ENCODE assay signal across 8 cellular contexts in the genomic region with DNA sequence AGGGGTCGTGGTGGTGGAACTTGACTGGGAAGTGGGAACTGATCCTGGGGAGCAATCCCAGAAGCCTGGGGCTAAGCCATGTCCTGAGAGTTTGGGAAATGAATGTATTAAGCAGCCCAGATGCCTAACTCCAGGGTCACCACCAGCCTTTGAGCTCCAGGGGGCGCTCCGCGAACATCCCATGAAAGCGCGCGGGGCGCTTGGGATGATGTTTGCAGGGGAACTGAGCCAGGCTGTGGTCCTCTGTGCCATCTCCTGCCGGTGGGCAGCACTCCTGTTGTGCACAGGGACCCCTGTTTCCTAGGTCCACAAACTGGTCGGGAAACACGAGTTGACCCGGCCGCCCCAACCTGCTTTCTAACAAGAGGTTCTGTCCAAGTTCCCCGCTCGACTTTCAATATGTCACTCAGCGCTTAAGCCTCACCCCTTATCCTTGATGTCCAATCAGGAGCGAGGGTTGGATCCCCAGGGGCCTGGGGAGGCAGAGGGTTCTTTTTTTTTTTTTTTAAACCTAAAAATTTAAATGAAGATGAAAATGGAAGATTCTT. TPM values are rescaled to one million over a fixed set of nuclear protein-coding genes. Genes with fewer than 3 reads are reported as not detected.
DNase-seq lines count a peak whose midpoint lies in the region; ATAC-seq and TF ChIP-seq lines count a peak whose summit lies in the region.

No MANE protein-coding gene starts in this region.

- H3K9me3 ChIP-seq in CD8-positive, alpha-beta memory T cell (ENCODE audit: low read length): peaks cover 2% of the 10 kb centered on the region
- H3K9me3 ChIP-seq in adipocyte (ENCODE audit: control insufficient read depth, low read length) (no peaks in the 10 kb centered on the region), heart right ventricle (peaks cover 0 to 18% (median 9%) of the 10 kb centered on the region in 11 donors), tibial nerve (peaks cover 0 to 12% (median 0%) of the 10 kb centered on the region in 4 donors)

- peak; percentile 59 to 79 (median 63) for DNase-seq in CD8-positive, alpha-beta memory T cell
- DNase-seq in GOT3 (lab: John Stamatoyannopoulos, UW) (peak; percentile 26), NCI-H1105 treated with DMSO at 0.1 percent for 48 hours (lab: John Stamatoyannopoulos, UW) (peak; percentile 68), T-cell (peak; percentile 20 to 74 (median 64)), adipocyte (ENCODE audit: low read depth) (peak; percentile 95), heart right ventricle (peak; percentile 73 to 78), posterior cingulate gyrus (peak in 9 of 10 donors; percentile 30 to 94 (median 64)), tibial nerve (ENCODE audit: low spot score in 2 of 2) (peak; percentile 35 to 82)

- no peaks in the 10 kb centered on the region for H3K36me3 ChIP-seq in CD8-positive, alpha-beta memory T cell (ENCODE audit: insufficient read depth, low read length)
- H3K36me3 ChIP-seq in adipocyte (ENCODE audit: control insufficient read depth, insufficient read depth, low read length, severe bottlenecking): no peaks in the 10 kb centered on the region
- no peaks in the 10 kb centered on the region for H3K36me3 ChIP-seq in heart right ventricle
- H3K36me3 ChIP-seq in tibial nerve: no peaks in the 10 kb centered on the region

- peaks cover 0 to 7% (median 3%) of the 10 kb centered on the region in 3 donors for H3K4me1 Mint-ChIP-seq in CD8-positive, alpha-beta memory T cell
- H3K4me1 Mint-ChIP-seq in T-cell: peaks cover 0 to 4% (median 0%) of the 10 kb centered on the region in 3 donors

- peak overlapping the region in 3 of 8 donors; percentile 6 to 64 (median 61) for H3K27ac Mint-ChIP-seq in CD8-positive, alpha-beta memory T cell
- no peak overlapping the region for H3K27ac Mint-ChIP-seq in T-cell

- H3K4me3 ChIP-seq in CD8-positive, alpha-beta memory T cell (ENCODE audit: low read length): peak overlapping the region; percentile 68
- H3K4me3 ChIP-seq in adipocyte (ENCODE audit: low read length) (peak overlapping the region; percentile 77), heart right ventricle (peak overlapping the region in 9 of 10 donors; percentile 28 to 61 (median 55)), tibial nerve (peak overlapping the region; percentile 25 to 52 (median 38))

- TF ChIP-seq POLR2A in tibial nerve (IDR thresholded peaks at IDR 0.05): no peak

- no peaks in the 10 kb centered on the region for H3K4me1 ChIP-seq in CD8-positive, alpha-beta memory T cell (ENCODE audit: insufficient read depth, low read length)
- H3K4me1 ChIP-seq in adipocyte (ENCODE audit: control insufficient read depth, insufficient read depth, low read length) (no peaks in the 10 kb centered on the region), heart right ventricle (no peaks in the 10 kb centered on the region), tibial nerve (no peaks in the 10 kb centered on the region)

- TF ChIP-seq CTCF in heart right ventricle (IDR thresholded peaks at IDR 0.05) (peak; percentile 79 to 97 (median 93)), tibial nerve (IDR thresholded peaks at IDR 0.05) (peak; percentile 76 to 92 (median 84))

- H3K27me3 ChIP-seq in CD8-positive, alpha-beta memory T cell (ENCODE audit: insufficient read depth, low read length, poor library complexity, severe bottlenecking): no peaks in the 10 kb centered on the region
- peaks cover 18% of the 10 kb centered on the region for H3K27me3 ChIP-seq in adipocyte (replicated peaks; ENCODE audit: control insufficient read depth, insufficient read depth, low read length)
- H3K27me3 ChIP-seq in heart right ventricle: peaks cover 0 to 12% (median 0%) of the 10 kb centered on the region in 7 donors
- no peaks in the 10 kb centered on the region for H3K27me3 ChIP-seq in tibial nerve

- POLR2A ChIA-PET in CD8-positive, alpha-beta memory T cell (lab: Charles Lee): interaction anchor here (0.8 to 1.2 kb wide), 2 partner anchors 51 to 53 kb away, joined by 3 to 4 read pairs; a partner anchor contains a TSS
- POLR2A ChIA-PET in T-cell (lab: Charles Lee): no interaction called here

- H3K27me3 Mint-ChIP-seq in CD8-positive, alpha-beta memory T cell: peaks cover 3 to 5% of the 10 kb centered on the region in 2 donors
- H3K27me3 Mint-ChIP-seq in T-cell: peaks cover 2 to 3% of the 10 kb centered on the region in 2 donors

- CTCF ChIA-PET in CD8-positive, alpha-beta memory T cell (lab: Charles Lee): interaction anchor here (0.6 to 4.5 kb wide), 22 partner anchors 9 to 636 kb away, joined by 3 to 68 read pairs (median 4); a partner anchor contains a TSS
- CTCF ChIA-PET in T-cell (lab: Charles Lee): interaction anchor here (1.0 to 3.3 kb wide), 6 partner anchors 9 to 177 kb away, joined by 7 to 69 read pairs (median 14); a partner anchor contains a TSS

- TF ChIP-seq EP300 in tibial nerve (IDR thresholded peaks at IDR 0.05): peak in 1 of 2 donors; percentile 15

- peaks cover 5 to 11% (median 8%) of the 10 kb centered on the region in 5 donors for H3K9me3 Mint-ChIP-seq in CD8-positive, alpha-beta memory T cell
- H3K9me3 Mint-ChIP-seq in T-cell: peaks cover 3 to 8% (median 5%) of the 10 kb centered on the region in 3 donors

- intact Hi-C loops in heart right ventricle (cut with DNase I): loop anchor here (1.0 to 10.0 kb wide), 9 partner anchors 49 to 432 kb away; a partner anchor contains a TSS
- intact Hi-C loops in posterior cingulate gyrus (cut with DNase I): loop anchor here (2.0 kb wide), 2 partner anchors 52 to 178 kb away; a partner anchor contains a TSS

- peaks cover 0 to 4% (median 2%) of the 10 kb centered on the region in 3 donors for H3K36me3 Mint-ChIP-seq in CD8-positive, alpha-beta memory T cell
- H3K36me3 Mint-ChIP-seq in T-cell: peaks cover 2% of the 10 kb centered on the region

- peak; percentile 91 to 97 (median 93) for ATAC-seq in T-cell (replicated peaks in 1 of 4)
- peak; percentile 95 to 99 (median 98) for ATAC-seq in heart right ventricle

- H3K9ac ChIP-seq in adipocyte (ENCODE audit: low read length): no peak overlapping the region

- 0 to 1% methylated on average over 17 of the region's 17 CpGs for WGBS in heart right ventricle, 2 donors
- 1 to 4% methylated on average over 10 to 17 of the region's 17 CpGs for WGBS in tibial nerve, 2 donors

- H3K4me3 Mint-ChIP-seq in CD8-positive, alpha-beta memory T cell: peak overlapping the region; percentile 66 to 91 (median 81)
- H3K4me3 Mint-ChIP-seq in T-cell: peak overlapping the region; percentile 63 to 74 (median 66)

- H3K27ac ChIP-seq in CD8-positive, alpha-beta memory T cell (ENCODE audit: low read depth, low read length): no peak overlapping the region
- H3K27ac ChIP-seq in heart right ventricle (no peak overlapping the region), tibial nerve (no peak overlapping the region)

RNA-seq across cellular contexts. Expression of a gene that starts 14.4 kb away (rescaled TPM):
- not detected for total RNA-seq in CD8-positive, alpha-beta memory T cell
- not detected for polyA plus RNA-seq in CD8-positive, alpha-beta memory T cell
- total RNA-seq in T-cell: not detected
- total RNA-seq in heart right ventricle: not detected
- not detected for polyA plus RNA-seq in heart right ventricle
- total RNA-seq in tibial nerve: not detected

RNA-seq across cellular contexts. Expression of a gene that starts 40.9 kb away (rescaled TPM):
- total RNA-seq in CD8-positive, alpha-beta memory T cell: 1 to 10 TPM; 7.9 to 9.1 TPM
- 15.3 TPM for polyA plus RNA-seq in CD8-positive, alpha-beta memory T cell
- total RNA-seq in T-cell: 10 to 100 TPM; 18.9 to 38.4 (median 28.0) TPM
- 10 to 100 TPM; 10.1 to 43.5 (median 37.6) TPM for total RNA-seq in heart right ventricle
- 10 to 100 TPM in 1 of 2 donors, 1 to 10 TPM in 1; 7.3 to 17.3 TPM for polyA plus RNA-seq in heart right ventricle
- total RNA-seq in tibial nerve: 10 to 100 TPM; 12.6 to 15.9 (median 13.1) TPM

RNA-seq across cellular contexts. Expression of a gene that starts 53.1 kb away (rescaled TPM):
- 100 to 1,000 TPM; 661 to 682 TPM for total RNA-seq in CD8-positive, alpha-beta memory T cell
- 182 TPM for polyA plus RNA-seq in CD8-positive, alpha-beta memory T cell
- total RNA-seq in T-cell: 100 to 1,000 TPM; 291 to 348 (median 299) TPM
- 10 to 100 TPM; 52.7 to 95.4 (median 67.4) TPM for total RNA-seq in heart right ventricle
- 100 to 1,000 TPM; 102 to 192 TPM for polyA plus RNA-seq in heart right ventricle
- 100 to 1,000 TPM; 170 to 204 (median 177) TPM for total RNA-seq in tibial nerve

RNA-seq across cellular contexts. Expression of a gene that starts 55.2 kb away (rescaled TPM):
- not detected for total RNA-seq in CD8-positive, alpha-beta memory T cell
- polyA plus RNA-seq in CD8-positive, alpha-beta memory T cell: 0.84 TPM
- total RNA-seq in T-cell (1 to 10 TPM in 3 of 5 donors, under 1 TPM in 1, not detected in 1; 0.72 to 2.8 (median 1.4) TPM), heart right ventricle (1 to 10 TPM in 1 of 10 donors, under 1 TPM in 1, not detected in 8; 0.47 to 8.9 TPM), tibial nerve (not detected)
- not detected for polyA plus RNA-seq in heart right ventricle

Comparison
In these comparisons a context has a peak if more than half of its experiments do, and no peak if none do; other contexts are left out.
1. DNase-seq: peak in every context shown above with its lines; median percentile 95 in adipocyte; 76 in heart right ventricle; 68 in NCI-H1105 treated with DMSO at 0.1 percent for 48 hours; 64 in posterior cingulate gyrus; 64 in T-cell; 63 in CD8-positive, alpha-beta memory T cell; 58 in tibial nerve; 26 in GOT3.